Comparison of ENCODE assay signal across 11 cellular contexts in genomic region chr4:128663325-128663724, GRCh38.
DNase-seq lines count a peak whose midpoint lies in the region; ATAC-seq and TF ChIP-seq lines count a peak whose summit lies in the region.
"Had no signal": no experiment of that assay in that cellular context is flagged by ENCODE, and none has a peak within 500 bp of the region (broad histone marks: within the 10 kb centered on the region; RNA-seq: fewer than 3 reads in every experiment).

No MANE protein-coding gene starts in this region.

- H3K36me3 Mint-ChIP-seq in activated T-helper 17 cell treated with anti-CD3 and anti-CD28 coated beads, Interleukin-2, amount 50 U/mL, for 72 hours (ENCODE audit: low read depth): no peaks in the 10 kb centered on the region

- intact Hi-C loops in heart left ventricle (cut with DNase I): no loop called here

- DNase-seq in GM06990 (ENCODE audit: extremely low read depth, insufficient read length) (peak; percentile 13), heart left ventricle (no peak), GF-D8 (lab: John Stamatoyannopoulos, UW) (no peak), NCI-H2107 treated with DMSO at 0.1 percent for 48 hours (lab: John Stamatoyannopoulos, UW; ENCODE audit: unreplicated experiment) (no peak), medulla oblongata (ENCODE audit: extremely low spot score) (no peak)
- DNase-seq: mammary epithelial cell, NCI-H524 had no signal

- no peak overlapping the region for H3K27ac Mint-ChIP-seq in activated T-helper 17 cell treated with anti-CD3 and anti-CD28 coated beads, Interleukin-2, amount 50 U/mL, for 72 hours

- H3K27me3 ChIP-seq in GM06990 (replicated peaks; ENCODE audit: control insufficient read depth, insufficient read depth, low read length) (no peaks in the 10 kb centered on the region), heart left ventricle (no peaks in the 10 kb centered on the region)

- H3K27me3 Mint-ChIP-seq in activated T-helper 17 cell treated with anti-CD3 and anti-CD28 coated beads, Interleukin-2, amount 50 U/mL, for 72 hours: no peaks in the 10 kb centered on the region

- no peak for TF ChIP-seq POLR2A in heart left ventricle (IDR thresholded peaks at IDR 0.05)

- TF ChIP-seq CTCF in GM06990 (IDR thresholded peaks at IDR 0.05; ENCODE audit: insufficient read depth, low read length, poor library complexity, severe bottlenecking): no peak
- no peak for TF ChIP-seq CTCF in heart left ventricle (IDR thresholded peaks at IDR 0.05)

- no peak overlapping the region for H3K4me3 Mint-ChIP-seq in activated T-helper 17 cell treated with anti-CD3 and anti-CD28 coated beads, Interleukin-2, amount 50 U/mL, for 72 hours

- WGBS in heart left ventricle, 4 donors: 75 to 87% (median 82%) methylated on average over 3 of the region's 3 CpGs

- H3K4me1 Mint-ChIP-seq in activated T-helper 17 cell treated with anti-CD3 and anti-CD28 coated beads, Interleukin-2, amount 50 U/mL, for 72 hours: peaks cover 7% of the 10 kb centered on the region

- no peak overlapping the region for H3K4me3 ChIP-seq in GM06990 (replicated peaks; ENCODE audit: low read depth, low read length)
- H3K4me3 ChIP-seq in heart left ventricle: no peak overlapping the region
- H3K4me3 ChIP-seq: thoracic aorta had no signal

- no peaks in the 10 kb centered on the region for H3K9me3 ChIP-seq in heart left ventricle
- H3K9me3 ChIP-seq: thoracic aorta had no signal

- no peaks in the 10 kb centered on the region for H3K9me3 Mint-ChIP-seq in activated T-helper 17 cell treated with anti-CD3 and anti-CD28 coated beads, Interleukin-2, amount 50 U/mL, for 72 hours

- no peak overlapping the region for H3K27ac ChIP-seq in heart left ventricle
- H3K27ac ChIP-seq: thoracic aorta had no signal

- ATAC-seq in GM19043 (IDR thresholded peaks at IDR 0.05; ENCODE audit: low read depth, unreplicated experiment) (peak; percentile 67), HG03045 (IDR thresholded peaks at IDR 0.05; ENCODE audit: unreplicated experiment) (peak; percentile 52), heart left ventricle (no peak)
- peak; percentile 29 for ATAC-seq in activated T-helper 17 cell treated with anti-CD3 and anti-CD28 coated beads, Interleukin-2, amount 50 U/mL, for 72 hours (replicated peaks)

- H3K36me3 ChIP-seq in GM06990 (ENCODE audit: control insufficient read depth, insufficient read depth, low read length): no peaks in the 10 kb centered on the region
- no peaks in the 10 kb centered on the region for H3K36me3 ChIP-seq in heart left ventricle
- H3K36me3 ChIP-seq: thoracic aorta had no signal

- peaks cover 0 to 29% (median 6%) of the 10 kb centered on the region in 12 donors for H3K4me1 ChIP-seq in heart left ventricle

Comparison
In these comparisons a context has a peak if more than half of its experiments do, and no peak if none do; other contexts are left out.
1. ATAC-seq: peak in GM19043 (single experiment), HG03045 (single experiment) and activated T-helper 17 cell treated with anti-CD3 and anti-CD28 coated beads, Interleukin-2, amount 50 U/mL, for 72 hours (single experiment); none in heart left ventricle (0 of 4).